8 cellular contexts compared by ENCODE assay signal in the genomic region with DNA sequence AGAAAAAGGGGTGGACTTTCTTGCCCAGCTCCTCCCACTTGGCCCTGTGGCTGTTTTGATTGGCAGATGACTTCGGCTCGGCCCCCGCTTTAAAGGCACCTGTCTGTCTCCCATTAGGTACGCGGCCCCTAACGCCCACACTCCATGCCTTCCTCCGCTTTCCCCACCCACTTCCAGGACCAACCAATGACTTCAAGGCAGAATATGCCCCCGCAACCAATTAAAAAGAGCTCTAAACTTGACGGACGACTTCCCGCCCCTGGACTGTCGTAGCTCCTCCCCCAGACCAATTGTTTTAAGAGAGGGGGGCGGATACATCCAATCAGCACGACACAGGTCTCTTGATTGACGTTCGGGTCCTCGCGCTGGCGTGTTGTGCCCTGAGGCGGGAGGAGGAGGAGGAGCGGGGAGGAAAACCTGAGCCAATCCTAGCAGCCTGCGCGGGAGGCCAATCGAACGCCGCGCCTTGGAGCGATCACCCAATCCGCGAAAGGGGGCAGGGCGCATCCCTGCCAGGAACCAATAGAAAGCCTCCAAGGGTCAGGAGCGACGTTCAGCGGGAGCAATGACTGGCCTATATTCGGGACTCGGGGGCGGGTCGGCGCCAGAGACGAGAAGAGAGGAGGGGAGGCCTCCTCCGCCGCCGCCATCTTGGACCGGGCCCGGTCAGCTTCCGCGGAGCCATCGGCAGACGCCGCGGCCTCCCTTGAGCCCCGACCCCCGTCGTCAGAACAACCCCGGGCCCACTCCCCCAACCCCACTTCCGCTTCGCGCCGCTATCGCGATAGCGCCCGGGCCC. TPM values are rescaled to one million over a fixed set of nuclear protein-coding genes. Genes with fewer than 3 reads are reported as not detected.
A peak's percentile ranks its signal among the peaks of the same experiment; 100 is the strongest.
DNase-seq lines count a peak whose midpoint lies in the region; ATAC-seq and TF ChIP-seq lines count a peak whose summit lies in the region.

Gene CNOT3, plus strand, starts transcription at position 649 of the 799 bp plus-strand sequence. CDS start 5,217 bp downstream, outside the sequence.

- H3K4me1 Mint-ChIP-seq in activated T-cell treated with anti-CD3 and anti-CD28 coated beads, Interleukin-2, amount 50 U/mL, for 24 hours (ENCODE audit: low read depth), result peaks cover 43% of the 10 kb centered on the region

- no peaks in the 10 kb centered on the region for H3K9me3 Mint-ChIP-seq in activated T-cell treated with anti-CD3 and anti-CD28 coated beads, Interleukin-2, amount 50 U/mL, for 24 hours

- TF ChIP-seq CTCF in epithelial cell of proximal tubule (conservative IDR thresholded peaks at IDR 0.05; ENCODE audit: low read depth, low read length), result no peak

- in situ Hi-C loops in KBM-7 (cut with MboI; ENCODE audit: low pct_unique_long_range_greater_than_20kb, low sequenced_read_pairs), result no loop called here

- peak; percentile 100 for DNase-seq in DMS153 treated with DMSO at 0.1 percent for 48 hours (lab: John Stamatoyannopoulos, UW; ENCODE audit: unreplicated experiment)
- peak; percentile 100 for DNase-seq in KBM-7
- DNase-seq in activated T-cell treated with anti-CD3 and anti-CD28 coated beads, Interleukin-2, amount 50 U/mL, for 24 hours, result peak; percentile 98
- peak; percentile 99 for DNase-seq in epithelial cell of proximal tubule (ENCODE audit: low read depth)
- DNase-seq in mucosa of gallbladder (ENCODE audit: low spot score), result peak; percentile 100
- peak; percentile 95 to 99 for DNase-seq in stimulated activated CD8-positive, alpha-beta memory T cell treated with anti-CD3 and anti-CD28 coated beads, Interleukin-4, amount 100 ng/mL, for 4 hours (ENCODE audit: low read depth in 2 of 2, low spot score in 1 of 2)

- peak within 1 kb of the TSS; percentile 88 for H3K4me3 ChIP-seq in epithelial cell of proximal tubule (ENCODE audit: low read depth, low read length)

- peak within 1 kb of the TSS; percentile 92 for H3K4me3 Mint-ChIP-seq in activated T-cell treated with anti-CD3 and anti-CD28 coated beads, Interleukin-2, amount 50 U/mL, for 24 hours

- peaks cover 41% of the 10 kb centered on the region for H3K36me3 Mint-ChIP-seq in activated T-cell treated with anti-CD3 and anti-CD28 coated beads, Interleukin-2, amount 50 U/mL, for 24 hours (ENCODE audit: low read depth)

- ATAC-seq in GM21717 (IDR thresholded peaks at IDR 0.05; ENCODE audit: unreplicated experiment), result peak; percentile 75

- H3K27me3 Mint-ChIP-seq in activated T-cell treated with anti-CD3 and anti-CD28 coated beads, Interleukin-2, amount 50 U/mL, for 24 hours, result no peaks in the 10 kb centered on the region

- H3K27ac Mint-ChIP-seq in activated T-cell treated with anti-CD3 and anti-CD28 coated beads, Interleukin-2, amount 50 U/mL, for 24 hours, result peak within 1 kb of the TSS; percentile 98

TF ChIP-seq in PFSK-1, 5 proteins besides CTCF, POLR2A, EP300 and RAD21:
- TF ChIP-seq FOXP2 (optimal IDR thresholded peaks at IDR 0.05; ENCODE audit: borderline replicate concordance, extremely low read depth, extremely low read length, insufficient read depth) (no peak), REST (IDR thresholded peaks at IDR 0.05; ENCODE audit: insufficient read depth in 1 of 2, low read depth in 2 of 2, low read length in 2 of 2) (no peak), SIN3A (IDR thresholded peaks at IDR 0.05; ENCODE audit: borderline replicate concordance, insufficient read depth, low read length) (no peak), POLR2AphosphoS5 (IDR thresholded peaks at IDR 0.05; ENCODE audit: low read depth, low read length) (peak; percentile 68), TAF1 (IDR thresholded peaks at IDR 0.05; ENCODE audit: borderline replicate concordance, insufficient read depth, low read length) (peak; percentile 65; the same call in 1 of the 2 replicates)

RNA-seq across cellular contexts. Expression of gene CNOT3, which starts in this region (rescaled TPM):
- polyA plus RNA-seq in PFSK-1 (2012; ENCODE audit: insufficient read length, low read depth), result 109 TPM
- 17.7 and 20.5 TPM in 2 replicates for total RNA-seq in epithelial cell of proximal tubule
- total RNA-seq in mucosa of gallbladder, result 54.2 TPM

Comparison
In these comparisons a context has a peak if more than half of its experiments do, and no peak if none do; other contexts are left out.
1. Peak in every context shown above with its lines: DNase-seq, ATAC-seq and H3K4me3 ChIP-seq.